13 cellular contexts compared by ENCODE assay signal in genomic region chr21:45470087-45470515, GRCh38.
DNase-seq lines count a peak whose midpoint lies in the region; ATAC-seq and TF ChIP-seq lines count a peak whose summit lies in the region.
"Had no signal": no experiment of that assay in that cellular context is flagged by ENCODE, and none has a peak within 500 bp of the region (broad histone marks: within the 10 kb centered on the region; RNA-seq: fewer than 3 reads in every experiment).

No MANE protein-coding gene starts in this region.

- H4K20me1 ChIP-seq in PC-9 (ENCODE audit: insufficient read depth): no peaks in the 10 kb centered on the region

- H3K27ac Mint-ChIP-seq in osteocyte (ENCODE audit: unreplicated experiment): peak overlapping the region; percentile 95
- H3K27ac Mint-ChIP-seq: activated T-cell treated with anti-CD3 and anti-CD28 coated beads, Interleukin-2, amount 50 U/mL, for 72 hours had no signal

- no peaks in the 10 kb centered on the region for H3K79me2 ChIP-seq in ACC112 (ENCODE audit: control insufficient read depth, insufficient read depth, low read length, unreplicated experiment)
- no peaks in the 10 kb centered on the region for H3K79me2 ChIP-seq in PC-9 (ENCODE audit: low read depth)

- intact Hi-C loops in PC-9 (cut with micrococcal nuclease; ENCODE audit: unreplicated experiment): no loop called here

- H3K4me1 Mint-ChIP-seq in osteocyte (ENCODE audit: unreplicated experiment): peaks cover 57% of the 10 kb centered on the region
- H3K4me1 Mint-ChIP-seq: immature natural killer cell had no signal

- H3K9me3 ChIP-seq in PC-9 (ENCODE audit: insufficient read depth, low read depth): no peaks in the 10 kb centered on the region

- H3K4me3 ChIP-seq in ACC112 (ENCODE audit: low read depth, low read length) (no peak overlapping the region), PC-9 (no peak overlapping the region), fibroblast of mammary gland (ENCODE audit: control insufficient read depth, low read depth, low read length) (no peak overlapping the region)

- H2AFZ ChIP-seq in ACC112 (ENCODE audit: low read length, unreplicated experiment): peak overlapping the region; percentile 3
- H2AFZ ChIP-seq in PC-9: no peak overlapping the region

- no peaks in the 10 kb centered on the region for H3K27me3 Mint-ChIP-seq in osteocyte (ENCODE audit: unreplicated experiment)

- no peaks in the 10 kb centered on the region for H3K9me3 Mint-ChIP-seq in osteocyte (ENCODE audit: unreplicated experiment)
- H3K9me3 Mint-ChIP-seq: immature natural killer cell had no signal

- no peak for DNase-seq in PC-9
- DNase-seq in fibroblast of mammary gland (ENCODE audit: low read depth): peak; percentile 19
- DNase-seq in osteocyte (ENCODE audit: extremely low spot score, unreplicated experiment): no peak
- DNase-seq in activated CD8-positive, alpha-beta memory T cell treated with anti-CD3 and anti-CD28 coated beads, Interleukin-2, amount 50 U/mL, for 4 hours: no peak
- DNase-seq in DMS153 (lab: John Stamatoyannopoulos, UW): no peak
- DNase-seq in LoVo (ENCODE audit: low spot score): no peak
- DNase-seq: immature natural killer cell, NCI-H446 had no signal

- peaks cover 11% of the 10 kb centered on the region for H3K36me3 Mint-ChIP-seq in osteocyte (ENCODE audit: unreplicated experiment)
- H3K36me3 Mint-ChIP-seq: immature natural killer cell had no signal

- H3K27ac ChIP-seq in ACC112 (ENCODE audit: low read depth, low read length): peak overlapping the region; percentile 88
- peak overlapping the region; percentile 67; the same call in 1 of the 2 replicates for H3K27ac ChIP-seq in PC-9
- H3K27ac ChIP-seq: C4-2B, KMS-11 had no signal

- POLR2A ChIA-PET in PC-9 (lab: Charles Lee; ENCODE audit: unreplicated experiment): no interaction called here

- no peaks in the 10 kb centered on the region for H3K36me3 ChIP-seq in ACC112 (ENCODE audit: insufficient read depth, low read length)
- H3K36me3 ChIP-seq in PC-9 (ENCODE audit: low read depth): no peaks in the 10 kb centered on the region

- CTCF ChIA-PET in PC-9 (lab: Charles Lee): no interaction called here

- H3F3A ChIP-seq in PC-9 (ENCODE audit: insufficient read depth, low read depth): peaks cover 18% of the 10 kb centered on the region; the same call in 1 of the 2 replicates

- H3K9me2 ChIP-seq in PC-9 (ENCODE audit: insufficient read depth): no peaks in the 10 kb centered on the region

- no peak overlapping the region for H3K4me2 ChIP-seq in PC-9
- H3K4me2 ChIP-seq: KMS-11 had no signal

- peaks cover 26% of the 10 kb centered on the region for H3K4me1 ChIP-seq in ACC112 (ENCODE audit: control insufficient read depth, insufficient read depth, low read length, unreplicated experiment)
- peaks cover 16% of the 10 kb centered on the region for H3K4me1 ChIP-seq in PC-9 (replicated peaks; ENCODE audit: insufficient read depth)

- TF ChIP-seq CTCF in PC-9 (conservative IDR thresholded peaks at IDR 0.05): no peak
- TF ChIP-seq CTCF in fibroblast of mammary gland (conservative IDR thresholded peaks at IDR 0.05; ENCODE audit: control insufficient read depth, insufficient read depth, low read depth, low read length): no peak
- no peak for TF ChIP-seq CTCF in osteocyte (IDR thresholded peaks at IDR 0.05)

- H3K27me3 ChIP-seq in ACC112 (ENCODE audit: insufficient read depth, low read length): no peaks in the 10 kb centered on the region
- H3K27me3 ChIP-seq in PC-9 (ENCODE audit: insufficient read depth, low read depth): no peaks in the 10 kb centered on the region

- BruUV-seq in PC-9 (replicated peaks; lab: Mats Ljungman, UMichigan): no TSS peak

- ATAC-seq in HG03521 (IDR thresholded peaks at IDR 0.05; ENCODE audit: unreplicated experiment): no peak

- peak overlapping the region; percentile 24 for H3K4me3 Mint-ChIP-seq in osteocyte (ENCODE audit: unreplicated experiment)
- H3K4me3 Mint-ChIP-seq: activated T-cell treated with anti-CD3 and anti-CD28 coated beads, Interleukin-2, amount 50 U/mL, for 72 hours; immature natural killer cell had no signal
